In the genomic region with DNA sequence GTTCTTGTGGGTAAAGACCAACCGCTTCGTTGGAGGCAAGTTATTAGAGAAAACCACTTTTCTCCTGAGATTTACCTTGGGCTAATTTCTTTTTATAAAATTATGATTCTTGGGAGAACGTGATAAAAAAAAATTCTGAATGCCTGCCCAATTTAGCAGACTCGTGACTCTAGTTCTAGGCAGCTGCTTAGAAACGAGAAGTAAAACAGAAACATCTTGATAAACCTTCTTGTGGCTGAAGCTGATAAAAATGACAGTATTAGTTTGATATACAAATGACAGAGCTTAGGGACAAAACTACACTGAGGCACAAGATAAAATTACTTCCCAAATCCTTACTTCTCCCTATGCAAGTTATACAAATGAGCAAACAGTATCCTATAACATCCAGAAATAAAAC, we compare ENCODE assay signal across 22 cellular contexts.
"Had no signal": no experiment of that assay in that cellular context is flagged by ENCODE, and none has a peak within 500 bp of the region (broad histone marks: within the 10 kb centered on the region; RNA-seq: fewer than 3 reads in every experiment).

No MANE protein-coding gene starts in this region.

- ATAC-seq: activated CD4-positive, CD25-positive, alpha-beta regulatory T cell treated with anti-CD3 and anti-CD28 coated beads, Interleukin-2, amount 50 U/mL, for 24 hours; activated CD8-positive, alpha-beta T cell treated with anti-CD3 and anti-CD28 coated beads for 36 hours; activated naive CD4-positive, alpha-beta T cell treated with anti-CD3 and anti-CD28 coated beads, Interleukin-2, amount 50 U/mL, for 72 hours; activated naive CD8-positive, alpha-beta T cell treated with anti-CD3 and anti-CD28 coated beads, Interleukin-2, amount 50 U/mL, for 24 hours; T-helper 17 cell had no signal

- H3K27ac ChIP-seq: ascending aorta, KMS-11, PC-9 had no signal

- H3K9ac ChIP-seq: KMS-11 had no signal

- H3K36me3 ChIP-seq: ascending aorta had no signal

- H3K4me3 ChIP-seq: ascending aorta, PC-9 had no signal

- DNase-seq: activated CD4-positive, alpha-beta T cell treated with anti-CD3 and anti-CD28 coated beads for 4 hours; activated CD8-positive, alpha-beta memory T cell treated with anti-CD3 and anti-CD28 coated beads, Interleukin-2, amount 50 U/mL, for 4 hours; activated CD8-positive, alpha-beta T cell treated with anti-CD3 and anti-CD28 coated beads for 36 hours; activated effector memory CD4-positive, alpha-beta T cell treated with Interleukin-2 at 50 U/mL for 16 hours; activated naive CD4-positive, alpha-beta T cell treated with Interleukin-2 at 50 U/mL for 16 hours; activated naive CD8-positive, alpha-beta T cell treated with anti-CD3 and anti-CD28 coated beads, Interleukin-2, amount 50 U/mL, for 24 hours; amniotic stem cell; NCI-H1105; NCI-H1436; NCI-H1694 treated with DMSO at 0.1 percent for 48 hours; NCI-H2029 treated with DMSO at 0.1 percent for 48 hours; NCI-H345; NCI-H510A treated with DMSO at 0.1 percent for 48 hours; PC-9; SHP77 treated with DMSO at 0.1 percent for 48 hours; T-helper 17 cell; T-helper 9 cell had no signal

- H3K9me3 ChIP-seq: ascending aorta had no signal

- H2AFZ ChIP-seq: PC-9 had no signal

- H3K4me2 ChIP-seq: KMS-11, PC-9 had no signal

- FAIRE-seq: TTC549 had no signal

- H3K27me3 ChIP-seq: ascending aorta had no signal

- H3K4me1 ChIP-seq: ascending aorta had no signal
